Comparison of ENCODE assay signal across 14 cellular contexts in genomic region chr4:15410750-15411149, GRCh38. TPM values are rescaled to one million over a fixed set of nuclear protein-coding genes. Genes with fewer than 3 reads are reported as not detected.
DNase-seq lines count a peak whose midpoint lies in the region; ATAC-seq and TF ChIP-seq lines count a peak whose summit lies in the region.
"Had no signal": no experiment of that assay in that cellular context is flagged by ENCODE, and none has a peak within 500 bp of the region (broad histone marks: within the 10 kb centered on the region; RNA-seq: fewer than 3 reads in every experiment).

No MANE protein-coding gene starts in this region.

- H3K9me3 Mint-ChIP-seq in CD4-positive, alpha-beta memory T cell: peaks cover 0 to 2% (median 0%) of the 10 kb centered on the region in 8 donors
- H3K9me3 Mint-ChIP-seq: dendritic cell treated with granulocyte-macrophage colony-stimulating factor and Interleukin-4, amounts not matched to agents 40 ng/mL and 50 ng/mL, for 4 days had no signal

- H3K4me3 ChIP-seq in CD4-positive, alpha-beta memory T cell (ENCODE audit: low read length in 2 of 2): no peak overlapping the region
- no peak overlapping the region for H3K4me3 ChIP-seq in aorta (ENCODE audit: low read length in 2 of 2)
- H3K4me3 ChIP-seq: skin epidermis had no signal

- intact Hi-C loops in CD4-positive, alpha-beta memory T cell (cut with micrococcal nuclease): no loop called here
- intact Hi-C loops in aorta (cut with DNase I): no loop called here

- peaks cover 22% of the 10 kb centered on the region for H3K4me1 ChIP-seq in CD4-positive, alpha-beta memory T cell (ENCODE audit: insufficient read depth, low read length)
- H3K4me1 ChIP-seq in aorta (ENCODE audit: control insufficient read depth in 1 of 2, insufficient read depth in 2 of 2, low read length in 2 of 2): peaks cover 0 to 16% of the 10 kb centered on the region in 2 donors

- DNase-seq in CD4-positive, alpha-beta memory T cell: peak in 3 of 5 donors; percentile 12 to 25 (median 18)
- DNase-seq in T-helper 17 cell (no peak), left lobe of liver (ENCODE audit: low spot score) (no peak), aorta (no peak)
- DNase-seq: activated CD4-positive, CD25-positive, alpha-beta regulatory T cell treated with anti-CD3 and anti-CD28 coated beads, Interleukin-2, amount 50 U/mL, for 72 hours; GF-D8; NCI-H524; trophoblast cell had no signal

- no peaks in the 10 kb centered on the region for H3K36me3 Mint-ChIP-seq in CD4-positive, alpha-beta memory T cell
- peaks cover 5% of the 10 kb centered on the region for H3K36me3 Mint-ChIP-seq in T-helper 17 cell (ENCODE audit: low read depth)

- H3K27ac ChIP-seq in CD4-positive, alpha-beta memory T cell (ENCODE audit: low read depth, low read length): no peak overlapping the region
- H3K27ac ChIP-seq in aorta (ENCODE audit: low read depth in 1 of 2, low read length in 2 of 2): no peak overlapping the region

- 12 to 20% methylated on average over 6 of the region's 6 CpGs for WGBS in aorta, 2 donors

- POLR2A ChIA-PET in CD4-positive, alpha-beta memory T cell (lab: Charles Lee; ENCODE audit: partially characterized antibody): interaction anchor here (1.0 kb wide), 1 partner anchor 10 kb away, joined by 3 read pairs; no protein-coding TSS in a partner anchor

- CTCF ChIA-PET in CD4-positive, alpha-beta memory T cell (lab: Charles Lee; ENCODE audit: partially characterized antibody): interaction anchor here (1.5 to 1.8 kb wide), 2 partner anchors 12 to 14 kb away, joined by 3 to 6 read pairs; no protein-coding TSS in a partner anchor

- H3K27me3 ChIP-seq in CD4-positive, alpha-beta memory T cell (ENCODE audit: insufficient read depth, low read length): no peaks in the 10 kb centered on the region
- H3K27me3 ChIP-seq in aorta (ENCODE audit: control insufficient read depth in 1 of 2, insufficient read depth in 2 of 2, low read length in 1 of 2): no peaks in the 10 kb centered on the region

- no peak for TF ChIP-seq POLR2A in GM18505 (IDR thresholded peaks at IDR 0.05; ENCODE audit: borderline replicate concordance, extremely low read depth, insufficient read depth, insufficient read length)

- no peaks in the 10 kb centered on the region for H3K9me3 ChIP-seq in CD4-positive, alpha-beta memory T cell (ENCODE audit: control insufficient read depth in 1 of 2, low read length in 2 of 2)
- H3K9me3 ChIP-seq in T-helper 17 cell (ENCODE audit: control insufficient read depth, low read length, poor library complexity, severe bottlenecking) (no peaks in the 10 kb centered on the region), aorta (ENCODE audit: control insufficient read depth, low read length) (no peaks in the 10 kb centered on the region)

- ATAC-seq in HG03378 (IDR thresholded peaks at IDR 0.05; ENCODE audit: unreplicated experiment) (peak; percentile 53), T-helper 17 cell (peak; percentile 55), left lobe of liver (peak; percentile 67), GM18505 (IDR thresholded peaks at IDR 0.05; ENCODE audit: unreplicated experiment) (no peak), GM21717 (IDR thresholded peaks at IDR 0.05; ENCODE audit: unreplicated experiment) (no peak), aorta (ENCODE audit: low FRiP score) (no peak), HG03457 (IDR thresholded peaks at IDR 0.05; ENCODE audit: unreplicated experiment) (no peak)

- peak overlapping the region; percentile 18 to 76 (median 62) for H3K4me3 Mint-ChIP-seq in CD4-positive, alpha-beta memory T cell
- H3K4me3 Mint-ChIP-seq in T-helper 17 cell: peak overlapping the region; percentile 58
- H3K4me3 Mint-ChIP-seq: dendritic cell treated with granulocyte-macrophage colony-stimulating factor and Interleukin-4, amounts not matched to agents 40 ng/mL and 50 ng/mL, for 4 days had no signal

- peaks cover 27 to 49% (median 30%) of the 10 kb centered on the region in 4 donors for H3K4me1 Mint-ChIP-seq in CD4-positive, alpha-beta memory T cell
- peaks cover 31% of the 10 kb centered on the region for H3K4me1 Mint-ChIP-seq in T-helper 17 cell

- H3K27ac Mint-ChIP-seq in CD4-positive, alpha-beta memory T cell: peak overlapping the region; percentile 19 to 85 (median 71)
- peak overlapping the region; percentile 39 for H3K27ac Mint-ChIP-seq in T-helper 17 cell
- H3K27ac Mint-ChIP-seq: dendritic cell treated with granulocyte-macrophage colony-stimulating factor and Interleukin-4, amounts not matched to agents 40 ng/mL and 50 ng/mL, for 4 days had no signal

- no peaks in the 10 kb centered on the region for H3K27me3 Mint-ChIP-seq in CD4-positive, alpha-beta memory T cell
- peaks cover 6% of the 10 kb centered on the region for H3K27me3 Mint-ChIP-seq in T-helper 17 cell
- H3K27me3 Mint-ChIP-seq: dendritic cell treated with granulocyte-macrophage colony-stimulating factor and Interleukin-4, amounts not matched to agents 40 ng/mL and 50 ng/mL, for 4 days had no signal

- no peaks in the 10 kb centered on the region for H3K36me3 ChIP-seq in CD4-positive, alpha-beta memory T cell (ENCODE audit: insufficient read depth, low read length)
- H3K36me3 ChIP-seq in aorta (ENCODE audit: control insufficient read depth in 1 of 2, insufficient read depth in 2 of 2, low read length in 1 of 2): peaks cover 0 to 2% of the 10 kb centered on the region in 2 donors

RNA-seq across cellular contexts. Expression of gene C1QTNF7, which starts 17.1 kb away (rescaled TPM):
- total RNA-seq in CD4-positive, alpha-beta memory T cell: not detected
- polyA plus RNA-seq in CD4-positive, alpha-beta memory T cell: not detected
- not detected for total RNA-seq in T-helper 17 cell
- total RNA-seq in left lobe of liver: 0.45 TPM
- total RNA-seq in aorta: 10 to 100 TPM; 12.5 to 15.5 TPM
- polyA plus RNA-seq in aorta: 10 to 100 TPM in 1 of 2 donors, 1 to 10 TPM in 1; 9.5 to 14.9 TPM

RNA-seq across cellular contexts. Expression of gene CC2D2A, which starts 58.9 kb away (rescaled TPM):
- total RNA-seq in CD4-positive, alpha-beta memory T cell: under 1 TPM in 1 of 2 experiments, not detected in 1; 0.22 TPM
- polyA plus RNA-seq in CD4-positive, alpha-beta memory T cell: under 1 TPM in 1 of 2 donors, not detected in 1; 0.20 TPM
- total RNA-seq in T-helper 17 cell (1 to 10 TPM in 1 of 2 donors, under 1 TPM in 1; 0.60 to 1.6 TPM), left lobe of liver (2.4 TPM), aorta (10 to 100 TPM; 26.4 to 37.1 TPM)
- 10 to 100 TPM; 37.5 to 41.9 TPM for polyA plus RNA-seq in aorta

Comparison
In these comparisons a context has a peak if more than half of its experiments do, and no peak if none do; other contexts are left out.
1. DNase-seq: peak in CD4-positive, alpha-beta memory T cell (3 of 5); none in T-helper 17 cell (0 of 3), left lobe of liver (single experiment) and aorta (0 of 2).
2. ATAC-seq: peak in HG03378 (single experiment), T-helper 17 cell (single experiment) and left lobe of liver (single experiment); none in GM18505 (single experiment), GM21717 (single experiment), aorta (single experiment) and HG03457 (single experiment).